Comparison of ENCODE assay signal across 1 cellular context in genomic region chr5:124651663-124652513, GRCh38.
TF ChIP-seq lines count a peak whose summit lies in the region.

No MANE protein-coding gene starts in this region.

TF ChIP-seq in HEK293, 187 proteins besides CTCF, POLR2A, EP300 and RAD21 (continued from another document):
- TF ChIP-seq ZNF560 (tag by site-specific recombination; IDR thresholded peaks at IDR 0.05; ENCODE audit: borderline replicate concordance) (no peak), ZNF423 (tag by site-specific recombination; IDR thresholded peaks at IDR 0.05) (0 out of 2 replicates have a peak, but pooled peaks have one; percentile 35), ZBTB8A (tag by site-specific recombination; IDR thresholded peaks at IDR 0.05) (peak; percentile 13; the same call in 1 of the 2 replicates), MZF1 (tag by site-specific recombination; IDR thresholded peaks at IDR 0.05; ENCODE audit: borderline replicate concordance) (0 out of 2 replicates have a peak, but pooled peaks have one; percentile 50), ZNF266 (tag by site-specific recombination; IDR thresholded peaks at IDR 0.05; ENCODE audit: low read depth) (no peak), ZNF341 (tag by site-specific recombination; IDR thresholded peaks at IDR 0.05; ENCODE audit: low read depth) (0 out of 2 replicates have a peak, but pooled peaks have one; percentile 21), KLF8 (tag by site-specific recombination; IDR thresholded peaks at IDR 0.05) (peak; percentile 21; the same call in 1 of the 2 replicates), HIC1 (tag by site-specific recombination; IDR thresholded peaks at IDR 0.05) (peak; percentile 41; the same call in 1 of the 2 replicates), ZNF530 (tag by site-specific recombination; IDR thresholded peaks at IDR 0.05; ENCODE audit: low read depth) (no peak), ZNF639 (tag by site-specific recombination; IDR thresholded peaks at IDR 0.05) (peak; percentile 27; the same call in 1 of the 2 replicates), ZNF24 (tag by site-specific recombination; IDR thresholded peaks at IDR 0.05) (peak; percentile 83; the same call in 1 of the 2 replicates)
